8 cellular contexts compared by ENCODE assay signal in genomic region chr15:50602028-50602427, GRCh38. TPM values are rescaled to one million over a fixed set of nuclear protein-coding genes. Genes with fewer than 3 reads are reported as not detected.
"Had no signal": no experiment of that assay in that cellular context is flagged by ENCODE, and none has a peak within 500 bp of the region (broad histone marks: within the 10 kb centered on the region; RNA-seq: fewer than 3 reads in every experiment).

No MANE protein-coding gene starts in this region.

RNA-seq across cellular contexts. Expression of gene USP50, which starts 55.6 kb away (rescaled TPM):
- total RNA-seq: activated CD4-positive, alpha-beta memory T cell treated with anti-CD3 and anti-CD28 coated beads for 36 hours; activated CD4-positive, alpha-beta memory T cell treated with anti-CD3 and anti-CD28 coated beads, Interleukin-2, amount 10 ng/mL, durations not matched to agents 7 days and 5 days; activated CD4-positive, alpha-beta T cell treated with anti-CD3 and anti-CD28 coated beads for 36 hours; activated CD4-positive, alpha-beta T cell treated with anti-CD3 and anti-CD28 coated beads, Interleukin-2, amount 10 ng/mL, durations not matched to agents 7 days and 5 days; activated CD8-positive, alpha-beta memory T cell treated with anti-CD3 and anti-CD28 coated beads, Interleukin-2, amount 10 ng/mL, durations not matched to agents 7 days and 5 days; activated CD8-positive, alpha-beta T cell treated with anti-CD3 and anti-CD28 coated beads for 36 hours; activated CD8-positive, alpha-beta T cell treated with anti-CD3 and anti-CD28 coated beads, Interleukin-2, amount 10 ng/mL, durations not matched to agents 7 days and 5 days; WTC11 had no signal
